Comparison of ENCODE assay signal across 38 cellular contexts in the genomic region with DNA sequence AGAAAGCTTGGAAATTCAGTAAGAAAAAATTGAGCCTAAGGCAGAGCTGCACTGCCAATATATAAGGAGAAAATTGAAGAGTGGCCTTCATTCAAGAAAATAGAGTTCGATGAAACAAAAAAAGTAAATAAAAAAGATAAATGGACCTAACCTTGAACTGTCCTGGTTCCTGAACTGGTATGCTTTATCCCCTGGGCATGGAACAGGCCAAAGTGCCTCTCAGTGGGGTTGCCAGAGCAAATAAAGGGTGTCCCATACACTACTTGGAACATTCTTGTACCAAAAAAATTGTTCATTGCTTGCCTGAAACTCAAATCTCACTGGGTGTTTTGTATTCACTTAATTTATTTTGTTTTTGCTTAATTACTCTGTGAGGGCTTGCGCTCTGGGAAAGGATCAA.
"Had no signal": no experiment of that assay in that cellular context is flagged by ENCODE, and none has a peak within 500 bp of the region (broad histone marks: within the 10 kb centered on the region; RNA-seq: fewer than 3 reads in every experiment).

No MANE protein-coding gene starts in this region.

- DNase-seq: activated CD4-positive, alpha-beta memory T cell treated with anti-CD3 and anti-CD28 coated beads, Interleukin-2, amount 10 ng/mL, durations not matched to agents 7 days and 5 days; activated CD4-positive, alpha-beta T cell treated with anti-CD3 and anti-CD28 coated beads for 1 hour; activated CD4-positive, alpha-beta T cell treated with anti-CD3 and anti-CD28 coated beads for 36 hours; activated CD4-positive, alpha-beta T cell treated with anti-CD3 and anti-CD28 coated beads for 48 hours; activated CD4-positive, alpha-beta T cell treated with anti-CD3 and anti-CD28 coated beads, Interleukin-2, amount 10 ng/mL, durations not matched to agents 7 days and 5 days; activated CD4-positive, alpha-beta T cell treated with anti-CD3 and anti-CD28 coated beads, Interleukin-2, amount 50 U/mL, for 48 hours; activated CD4-positive, CD25-positive, alpha-beta regulatory T cell; activated CD8-positive, alpha-beta memory T cell treated with anti-CD3 and anti-CD28 coated beads for 24 hours; activated CD8-positive, alpha-beta memory T cell treated with anti-CD3 and anti-CD28 coated beads, Interleukin-2, amount 10 ng/mL, durations not matched to agents 7 days and 5 days; activated CD8-positive, alpha-beta memory T cell treated with anti-CD3 and anti-CD28 coated beads, Interleukin-2, amount 50 U/mL, for 48 hours; activated CD8-positive, alpha-beta T cell treated with anti-CD3 and anti-CD28 coated beads, Interleukin-2, amount 10 ng/mL, durations not matched to agents 7 days and 5 days; activated effector memory CD4-positive, alpha-beta T cell treated with Interleukin-2 at 50 U/mL for 16 hours; activated gamma-delta T cell; activated naive CD4-positive, alpha-beta T cell treated with anti-CD3 and anti-CD28 coated beads, Interleukin-2, amount 10 ng/mL, durations not matched to agents 7 days and 5 days; activated naive CD4-positive, alpha-beta T cell treated with Interleukin-2 at 50 U/mL for 16 hours; activated naive CD8-positive, alpha-beta T cell treated with anti-CD3 and anti-CD28 coated beads, Interleukin-2, amount 10 ng/mL, durations not matched to agents 7 days and 5 days; activated naive CD8-positive, alpha-beta T cell treated with anti-CD3 and anti-CD28 coated beads, Interleukin-2, amount 50 U/mL, for 24 hours; activated T-cell treated with anti-CD3 and anti-CD28 coated beads, Interleukin-2, amount 50 U/mL, for 24 hours; activated T-cell treated with anti-CD3 and anti-CD28 coated beads, Interleukin-2, amount 50 U/mL, for 48 hours; amygdala; anterior cingulate cortex; brain microvascular endothelial cell; central memory CD4-positive, alpha-beta T cell; T-helper 1 cell; T-helper 2 cell; T-helper 9 cell; WERI-Rb-1 had no signal

- H3K36me3 ChIP-seq: ascending aorta, brain microvascular endothelial cell, cardiac muscle cell, WERI-Rb-1 had no signal

- H3K4me1 Mint-ChIP-seq: activated CD4-positive, alpha-beta memory T cell treated with anti-CD3 and anti-CD28 coated beads, Interleukin-2, amount 10 ng/mL, durations not matched to agents 7 days and 5 days; activated CD4-positive, alpha-beta T cell treated with anti-CD3 and anti-CD28 coated beads for 36 hours; activated CD4-positive, alpha-beta T cell treated with anti-CD3 and anti-CD28 coated beads, Interleukin-2, amount 10 ng/mL, durations not matched to agents 7 days and 5 days; activated CD8-positive, alpha-beta memory T cell treated with anti-CD3 and anti-CD28 coated beads, Interleukin-2, amount 10 ng/mL, durations not matched to agents 7 days and 5 days; activated naive CD4-positive, alpha-beta T cell treated with anti-CD3 and anti-CD28 coated beads, Interleukin-2, amount 10 ng/mL, durations not matched to agents 7 days and 5 days; activated naive CD4-positive, alpha-beta T cell treated with anti-CD3 and anti-CD28 coated beads, Interleukin-2, amount 50 U/mL, for 24 hours; activated naive CD8-positive, alpha-beta T cell treated with anti-CD3 and anti-CD28 coated beads, Interleukin-2, amount 10 ng/mL, durations not matched to agents 7 days and 5 days; activated naive CD8-positive, alpha-beta T cell treated with anti-CD3 and anti-CD28 coated beads, Interleukin-2, amount 50 U/mL, for 24 hours; WTC11 had no signal

- H3K27ac Mint-ChIP-seq: activated CD4-positive, alpha-beta memory T cell treated with anti-CD3 and anti-CD28 coated beads, Interleukin-2, amount 10 ng/mL, durations not matched to agents 7 days and 5 days; activated CD4-positive, alpha-beta T cell treated with anti-CD3 and anti-CD28 coated beads for 36 hours; activated CD4-positive, alpha-beta T cell treated with anti-CD3 and anti-CD28 coated beads, Interleukin-2, amount 10 ng/mL, durations not matched to agents 7 days and 5 days; activated CD8-positive, alpha-beta memory T cell treated with anti-CD3 and anti-CD28 coated beads, Interleukin-2, amount 10 ng/mL, durations not matched to agents 7 days and 5 days; activated CD8-positive, alpha-beta T cell treated with anti-CD3 and anti-CD28 coated beads, Interleukin-2, amount 10 ng/mL, durations not matched to agents 7 days and 5 days; activated naive CD4-positive, alpha-beta T cell treated with anti-CD3 and anti-CD28 coated beads, Interleukin-2, amount 10 ng/mL, durations not matched to agents 7 days and 5 days; activated naive CD4-positive, alpha-beta T cell treated with anti-CD3 and anti-CD28 coated beads, Interleukin-2, amount 50 U/mL, for 24 hours; activated naive CD8-positive, alpha-beta T cell; activated naive CD8-positive, alpha-beta T cell treated with anti-CD3 and anti-CD28 coated beads, Interleukin-2, amount 10 ng/mL, durations not matched to agents 7 days and 5 days; activated naive CD8-positive, alpha-beta T cell treated with anti-CD3 and anti-CD28 coated beads, Interleukin-2, amount 50 U/mL, for 24 hours; activated T-cell treated with anti-CD3 and anti-CD28 coated beads, Interleukin-2, amount 50 U/mL, for 24 hours; activated T-helper 2 cell treated with anti-CD3 and anti-CD28 coated beads, Interferon-gamma antibody, Interleukin-2, Interleukin-4, amounts not matched to agents 10 μg/mL and 5 μg/mL and 100 μg/mL, durations not matched to agents 14 hours and 24 hours and 36 hours; T-helper 1 cell treated with Interleukin-12 subunit alpha and Interleukin-12 subunit beta and Interleukin-4 antibody, amounts not matched to agents 30 μg/mL and 1 μg/mL, for 36 hours; T-helper 2 cell treated with Interferon-gamma antibody and Interleukin-4, amounts not matched to agents 5 μg/mL and 100 μg/mL, for 36 hours; WTC11 had no signal

- ATAC-seq: activated CD4-positive, alpha-beta T cell treated with anti-CD3 and anti-CD28 coated beads for 36 hours; activated CD4-positive, CD25-positive, alpha-beta regulatory T cell treated with anti-CD3 and anti-CD28 coated beads, Interleukin-2, amount 50 U/mL, for 24 hours; activated CD8-positive, alpha-beta memory T cell treated with anti-CD3 and anti-CD28 coated beads, Interleukin-2, amount 10 ng/mL, durations not matched to agents 7 days and 5 days; activated CD8-positive, alpha-beta T cell treated with anti-CD3 and anti-CD28 coated beads, Interleukin-2, amount 10 ng/mL, durations not matched to agents 7 days and 5 days; activated naive CD8-positive, alpha-beta T cell treated with anti-CD3 and anti-CD28 coated beads, Interleukin-2, amount 50 U/mL, for 24 hours; WTC11 had no signal

- H3K4me1 ChIP-seq: ascending aorta had no signal

- FAIRE-seq: bronchial epithelial cell, TTC549 had no signal

- H3K4me3 Mint-ChIP-seq: activated CD4-positive, alpha-beta memory T cell treated with anti-CD3 and anti-CD28 coated beads, Interleukin-2, amount 10 ng/mL, durations not matched to agents 7 days and 5 days; activated CD4-positive, alpha-beta T cell treated with anti-CD3 and anti-CD28 coated beads for 36 hours; activated CD4-positive, alpha-beta T cell treated with anti-CD3 and anti-CD28 coated beads, Interleukin-2, amount 10 ng/mL, durations not matched to agents 7 days and 5 days; activated CD8-positive, alpha-beta memory T cell treated with anti-CD3 and anti-CD28 coated beads, Interleukin-2, amount 10 ng/mL, durations not matched to agents 7 days and 5 days; activated CD8-positive, alpha-beta T cell treated with anti-CD3 and anti-CD28 coated beads, Interleukin-2, amount 10 ng/mL, durations not matched to agents 7 days and 5 days; activated naive CD4-positive, alpha-beta T cell treated with anti-CD3 and anti-CD28 coated beads, Interleukin-2, amount 10 ng/mL, durations not matched to agents 7 days and 5 days; activated naive CD4-positive, alpha-beta T cell treated with anti-CD3 and anti-CD28 coated beads, Interleukin-2, amount 50 U/mL, for 24 hours; activated naive CD8-positive, alpha-beta T cell; activated naive CD8-positive, alpha-beta T cell treated with anti-CD3 and anti-CD28 coated beads, Interleukin-2, amount 10 ng/mL, durations not matched to agents 7 days and 5 days; activated naive CD8-positive, alpha-beta T cell treated with anti-CD3 and anti-CD28 coated beads, Interleukin-2, amount 50 U/mL, for 24 hours; activated T-cell treated with anti-CD3 and anti-CD28 coated beads, Interleukin-2, amount 50 U/mL, for 24 hours; T-helper 1 cell treated with Interleukin-12 subunit alpha and Interleukin-12 subunit beta and Interleukin-4 antibody, amounts not matched to agents 30 μg/mL and 1 μg/mL, for 36 hours; T-helper 2 cell treated with Interferon-gamma antibody and Interleukin-4, amounts not matched to agents 5 μg/mL and 100 μg/mL, for 36 hours; WTC11 had no signal

- H3K9me3 Mint-ChIP-seq: activated CD4-positive, alpha-beta memory T cell treated with anti-CD3 and anti-CD28 coated beads, Interleukin-2, amount 10 ng/mL, durations not matched to agents 7 days and 5 days; activated CD4-positive, alpha-beta T cell treated with anti-CD3 and anti-CD28 coated beads, Interleukin-2, amount 10 ng/mL, durations not matched to agents 7 days and 5 days; activated naive CD4-positive, alpha-beta T cell treated with anti-CD3 and anti-CD28 coated beads, Interleukin-2, amount 10 ng/mL, durations not matched to agents 7 days and 5 days; activated naive CD4-positive, alpha-beta T cell treated with anti-CD3 and anti-CD28 coated beads, Interleukin-2, amount 50 U/mL, for 24 hours; T-helper 2 cell treated with Interferon-gamma antibody and Interleukin-4, amounts not matched to agents 5 μg/mL and 100 μg/mL, for 36 hours had no signal

- H3K27me3 ChIP-seq: ascending aorta, brain microvascular endothelial cell, cardiac muscle cell had no signal

- H3K36me3 Mint-ChIP-seq: activated CD8-positive, alpha-beta memory T cell treated with anti-CD3 and anti-CD28 coated beads, Interleukin-2, amount 10 ng/mL, durations not matched to agents 7 days and 5 days; activated naive CD4-positive, alpha-beta T cell treated with anti-CD3 and anti-CD28 coated beads, Interleukin-2, amount 10 ng/mL, durations not matched to agents 7 days and 5 days; activated naive CD4-positive, alpha-beta T cell treated with anti-CD3 and anti-CD28 coated beads, Interleukin-2, amount 50 U/mL, for 24 hours; activated naive CD8-positive, alpha-beta T cell; activated naive CD8-positive, alpha-beta T cell treated with anti-CD3 and anti-CD28 coated beads, Interleukin-2, amount 10 ng/mL, durations not matched to agents 7 days and 5 days; WTC11 had no signal

- H3K4me3 ChIP-seq: ascending aorta, cardiac muscle cell had no signal

- H3K27ac ChIP-seq: ascending aorta, brain microvascular endothelial cell, cardiac muscle cell, WERI-Rb-1 had no signal
